21 cellular contexts compared by ENCODE assay signal in genomic region chr16:84080813-84081212, GRCh38. TPM values are rescaled to one million over a fixed set of nuclear protein-coding genes. Genes with fewer than 3 reads are reported as not detected.
DNase-seq lines count a peak whose midpoint lies in the region; ATAC-seq and TF ChIP-seq lines count a peak whose summit lies in the region.
"Had no signal": no experiment of that assay in that cellular context is flagged by ENCODE, and none has a peak within 500 bp of the region (broad histone marks: within the 10 kb centered on the region; RNA-seq: fewer than 3 reads in every experiment).

No MANE protein-coding gene starts in this region.

- H3K4me1 Mint-ChIP-seq in MCF 10A (ENCODE audit: insufficient read depth, unreplicated experiment): no peaks in the 10 kb centered on the region
- H3K4me1 Mint-ChIP-seq in CD4-positive, alpha-beta T cell (ENCODE audit: low read depth): peaks cover 23% of the 10 kb centered on the region
- H3K4me1 Mint-ChIP-seq in endodermal cell: no peaks in the 10 kb centered on the region

- BruUV-seq in MCF 10A (replicated peaks; lab: Mats Ljungman, UMichigan) (no TSS peak), mammary epithelial cell (replicated peaks; lab: Mats Ljungman, UMichigan) (no TSS peak)

- in situ Hi-C loops in mammary epithelial cell (cut with MboI; ENCODE audit: low sequenced_read_pairs in 2 of 2) (loop anchor here in 1 of 2 donors (10.0 to 25.0 kb wide), 2 partner anchors 94 to 406 kb away; no protein-coding TSS in a partner anchor), gastrocnemius medialis (cut with MboI; ENCODE audit: low sequenced_read_pairs in 4 of 4) (loop anchor here (10.0 to 25.0 kb wide), 3 partner anchors 94 to 106 kb away; partner anchors contain the start of genes TAF1C (in 2 of the 4) and ADAD2 (in 1 of the 4))

- no peaks in the 10 kb centered on the region for H3K9me3 ChIP-seq in mammary epithelial cell (replicated peaks; ENCODE audit: insufficient read depth, low read length)
- no peaks in the 10 kb centered on the region for H3K9me3 ChIP-seq in CD4-positive, alpha-beta T cell (ENCODE audit: control insufficient read depth, low read length)
- no peaks in the 10 kb centered on the region for H3K9me3 ChIP-seq in endodermal cell (ENCODE audit: control insufficient read depth, low read length)
- no peaks in the 10 kb centered on the region for H3K9me3 ChIP-seq in gastrocnemius medialis
- H3K9me3 ChIP-seq: BE2C had no signal

- H3K27ac ChIP-seq in mammary epithelial cell (ENCODE audit: insufficient read depth, low read depth, low read length): no peak overlapping the region
- H3K27ac ChIP-seq in CD4-positive, alpha-beta T cell (ENCODE audit: low read depth, low read length): no peak overlapping the region
- H3K27ac ChIP-seq in endodermal cell (ENCODE audit: low read depth, low read length): no peak overlapping the region
- peak overlapping the region; percentile 39 to 76 (median 74) for H3K27ac ChIP-seq in gastrocnemius medialis
- H3K27ac ChIP-seq: HL-60 had no signal

- H3K79me2 ChIP-seq in mammary epithelial cell (ENCODE audit: insufficient read depth, low read length): peaks cover 12% of the 10 kb centered on the region

- H3K9ac ChIP-seq in mammary epithelial cell (ENCODE audit: insufficient read depth, low read length) (no peak overlapping the region), endodermal cell (ENCODE audit: extremely low read depth, low read length, poor library complexity, severe bottlenecking) (no peak overlapping the region)

- DNase-seq in MCF 10A (ENCODE audit: unreplicated experiment) (no peak), mammary epithelial cell (no peak), endodermal cell (no peak), gastrocnemius medialis (no peak)
- no peak for DNase-seq in CD4-positive, alpha-beta T cell
- DNase-seq: BE2C; CD8-positive, alpha-beta memory T cell; DMS53; GOT3; IMR-90; NCI-H1417 treated with DMSO at 0.1 percent for 48 hours; NCI-H187 treated with DMSO at 0.1 percent for 48 hours; NCI-H345; NCI-H524 treated with DMSO at 0.1 percent for 48 hours; PC-3; RPMI8226 had no signal

- 87% methylated on average over 6 of the region's 6 CpGs for WGBS in mammary epithelial cell (ENCODE audit: low coverage, missing lambda C conversion rate)
- WGBS in endodermal cell (ENCODE audit: insufficient coverage in 1 of 2, insufficient read length in 1 of 2), 2 experiments: 92 to 94% methylated on average over 5 to 6 of the region's 6 CpGs

- CTCF ChIA-PET in MCF 10A (lab: Yijun Ruan, JAX) (interaction anchor here (0.7 to 11.2 kb wide), 6 partner anchors 14 to 129 kb away, joined by 3 to 81 read pairs (median 4); partner anchors contain the start of gene TAF1C), mammary epithelial cell (lab: Charles Lee; ENCODE audit: low non-redundant PET) (no interaction called here)
- CTCF ChIA-PET in CD4-positive, alpha-beta T cell (lab: Charles Lee): interaction anchor here (1.6 to 2.6 kb wide), 2 partner anchors 19 to 106 kb away, joined by 3 to 8 read pairs; partner anchors contain the start of gene TAF1C

- H3K36me3 Mint-ChIP-seq in MCF 10A (ENCODE audit: insufficient read depth, unreplicated experiment) (peaks cover 75% of the 10 kb centered on the region), endodermal cell (ENCODE audit: low read depth) (peaks cover 70% of the 10 kb centered on the region)
- H3K36me3 Mint-ChIP-seq in CD4-positive, alpha-beta T cell (ENCODE audit: low read depth): peaks cover 91% of the 10 kb centered on the region

- no peak overlapping the region for H3K4me2 ChIP-seq in mammary epithelial cell (ENCODE audit: insufficient read depth, low read depth, low read length)

- TF ChIP-seq CTCF in MCF 10A (IDR thresholded peaks at IDR 0.05; ENCODE audit: unreplicated experiment) (no peak), mammary epithelial cell (conservative IDR thresholded peaks at IDR 0.05 in 1 of 2, IDR thresholded peaks at IDR 0.05 in 1 of 2; ENCODE audit: extremely low read depth in 1 of 2, insufficient read depth in 1 of 2, low read depth in 1 of 2, low read length in 2 of 2) (no peak), endodermal cell (conservative IDR thresholded peaks at IDR 0.05) (no peak), gastrocnemius medialis (IDR thresholded peaks at IDR 0.05 in 4 of 5, conservative IDR thresholded peaks at IDR 0.05 in 1 of 5) (no peak)
- TF ChIP-seq CTCF in CD4-positive, alpha-beta T cell (IDR thresholded peaks at IDR 0.05): no peak

- peaks cover 8% of the 10 kb centered on the region for H3K4me1 ChIP-seq in mammary epithelial cell (ENCODE audit: insufficient read depth, low read length)
- no peaks in the 10 kb centered on the region for H3K4me1 ChIP-seq in endodermal cell (ENCODE audit: control insufficient read depth, insufficient read depth, low read length)
- H3K4me1 ChIP-seq in gastrocnemius medialis: peaks cover 0 to 16% of the 10 kb centered on the region in 2 donors
- H3K4me1 ChIP-seq: BE2C had no signal

- H4K20me1 ChIP-seq in mammary epithelial cell (ENCODE audit: insufficient read depth, low read length): no peaks in the 10 kb centered on the region

- H3K27me3 Mint-ChIP-seq in MCF 10A (ENCODE audit: insufficient read depth, unreplicated experiment): no peaks in the 10 kb centered on the region
- no peaks in the 10 kb centered on the region for H3K27me3 Mint-ChIP-seq in CD4-positive, alpha-beta T cell
- no peaks in the 10 kb centered on the region for H3K27me3 Mint-ChIP-seq in endodermal cell (ENCODE audit: insufficient read depth)
- H3K27me3 Mint-ChIP-seq: CD8-positive, alpha-beta memory T cell had no signal

- intact Hi-C loops in MCF 10A (cut with micrococcal nuclease) (no loop called here), mammary epithelial cell (cut with micrococcal nuclease) (loop anchor here (5.0 to 10.0 kb wide), 3 partner anchors 61 to 394 kb away; no protein-coding TSS in a partner anchor), gastrocnemius medialis (cut with DNase I; ENCODE audit: low total_unique reads) (no loop called here)
- intact Hi-C loops in CD4-positive, alpha-beta T cell (cut with DNase I, micrococcal nuclease): no loop called here

- H3K4me3 ChIP-seq in mammary epithelial cell (replicated peaks in 1 of 3; ENCODE audit: insufficient read depth in 1 of 3, low read depth in 2 of 3, low read length in 3 of 3): no peak overlapping the region
- no peak overlapping the region for H3K4me3 ChIP-seq in endodermal cell (ENCODE audit: low read length)
- no peak overlapping the region for H3K4me3 ChIP-seq in gastrocnemius medialis

- POLR2A ChIA-PET in MCF 10A (lab: Yijun Ruan, JAX): interaction anchor here (1.4 to 2.2 kb wide), 2 partner anchors 36 to 106 kb away, joined by 4 to 8 read pairs; partner anchors contain the start of genes MBTPS1 and TAF1C
- POLR2A ChIA-PET in CD4-positive, alpha-beta T cell (lab: Charles Lee): no interaction called here

- dilution Hi-C loops in mammary epithelial cell (cut with HindIII; ENCODE audit: low sequenced_read_pairs): loop anchor here (5.0 kb wide), 1 partner anchor 104 kb away; no protein-coding TSS in a partner anchor

- ATAC-seq in CD4-positive, alpha-beta T cell (ENCODE audit: poor library complexity): no peak
- ATAC-seq in gastrocnemius medialis (peak in 1 of 2 donors; percentile 22), HG02884 (IDR thresholded peaks at IDR 0.05; ENCODE audit: unreplicated experiment) (no peak), HG02840 (IDR thresholded peaks at IDR 0.05; ENCODE audit: low FRiP score, unreplicated experiment) (no peak)
- ATAC-seq: PC-3 had no signal

- H3K27ac Mint-ChIP-seq in MCF 10A (ENCODE audit: low read depth, unreplicated experiment) (peak overlapping the region; percentile 76), endodermal cell (peak overlapping the region; percentile 41)
- H3K27ac Mint-ChIP-seq in CD4-positive, alpha-beta T cell: peak overlapping the region; percentile 17

- H3K36me3 ChIP-seq in mammary epithelial cell (ENCODE audit: insufficient read depth, low read length) (peaks cover 14% of the 10 kb centered on the region), endodermal cell (ENCODE audit: control insufficient read depth, insufficient read depth, low read length) (peaks cover 68% of the 10 kb centered on the region), gastrocnemius medialis (peaks cover 0 to 56% of the 10 kb centered on the region in 2 donors)

- H3K27me3 ChIP-seq in mammary epithelial cell (ENCODE audit: insufficient read depth, low read length): no peaks in the 10 kb centered on the region
- no peaks in the 10 kb centered on the region for H3K27me3 ChIP-seq in CD4-positive, alpha-beta T cell (ENCODE audit: control insufficient read depth, insufficient read depth, low read length)
- H3K27me3 ChIP-seq in endodermal cell (ENCODE audit: control insufficient read depth, insufficient read depth, low read length, poor library complexity, severe bottlenecking): no peaks in the 10 kb centered on the region
- H3K27me3 ChIP-seq in gastrocnemius medialis: no peaks in the 10 kb centered on the region
- H3K27me3 ChIP-seq: BE2C had no signal

- H3K4me3 Mint-ChIP-seq in MCF 10A (ENCODE audit: unreplicated experiment) (no peak overlapping the region), endodermal cell (no peak overlapping the region)
- no peak overlapping the region for H3K4me3 Mint-ChIP-seq in CD4-positive, alpha-beta T cell
- H3K4me3 Mint-ChIP-seq: CD8-positive, alpha-beta memory T cell had no signal

- no peaks in the 10 kb centered on the region for H3K9me3 Mint-ChIP-seq in MCF 10A (ENCODE audit: unreplicated experiment)
- no peaks in the 10 kb centered on the region for H3K9me3 Mint-ChIP-seq in CD4-positive, alpha-beta T cell
- H3K9me3 Mint-ChIP-seq in endodermal cell: no peaks in the 10 kb centered on the region
- H3K9me3 Mint-ChIP-seq: CD8-positive, alpha-beta memory T cell had no signal

- TF ChIP-seq POLR2A in gastrocnemius medialis (IDR thresholded peaks at IDR 0.05): no peak

- H2AFZ ChIP-seq in mammary epithelial cell (ENCODE audit: low read depth, low read length): no peak overlapping the region

RNA-seq across cellular contexts. Expression of gene MBTPS1, which starts 35.9 kb away (rescaled TPM):
- total RNA-seq in MCF 10A (2022) (63.6 and 75.1 TPM in 2 replicates), mammary epithelial cell (100 to 1,000 TPM in 1 of 2 donors, 10 to 100 TPM in 1; 65.0 to 101 TPM), endodermal cell (10 to 100 TPM; 59.7 to 62.9 TPM), gastrocnemius medialis (10 to 100 TPM; 28.8 to 44.3 (median 38.5) TPM)
- polyA plus RNA-seq in mammary epithelial cell: 48.8 TPM
- polyA minus RNA-seq in mammary epithelial cell: 146 TPM
- total RNA-seq in CD4-positive, alpha-beta T cell: 100 to 1,000 TPM; 121 to 122 TPM
- 69.3 TPM for polyA plus RNA-seq in endodermal cell (2013, experiment 1 of 2)
- 64.4 TPM for polyA plus RNA-seq in endodermal cell (2013, experiment 2 of 2)

RNA-seq across cellular contexts. Expression of gene SLC38A8, which starts 38.2 kb away (rescaled TPM):
- total RNA-seq in MCF 10A (2022): not detected in 2 replicates
- total RNA-seq in mammary epithelial cell: not detected
- not detected for polyA plus RNA-seq in mammary epithelial cell
- polyA minus RNA-seq in mammary epithelial cell: not detected
- not detected for total RNA-seq in CD4-positive, alpha-beta T cell
- not detected for total RNA-seq in endodermal cell
- 0.46 TPM for polyA plus RNA-seq in endodermal cell (2013, experiment 1 of 2)
- polyA plus RNA-seq in endodermal cell (2013, experiment 2 of 2): not detected
- total RNA-seq in gastrocnemius medialis: not detected
- total RNA-seq: A172; CD8-positive, alpha-beta memory T cell; HT1080; IMR-90; PC-3 had no signal
- polyA plus RNA-seq: CD8-positive, alpha-beta memory T cell; IMR-90 had no signal

Comparison
In these comparisons a context has a peak if more than half of its experiments do, and no peak if none do; other contexts are left out.
1. H3K27ac Mint-ChIP-seq: peak in every context shown above with its lines; median percentile 76 in MCF 10A; 41 in endodermal cell; 17 in CD4-positive, alpha-beta T cell.
2. H3K27ac ChIP-seq: peak in gastrocnemius medialis (4 of 4); none in mammary epithelial cell (single experiment), CD4-positive, alpha-beta T cell (single experiment) and endodermal cell (single experiment).